ENCODE assay signal across 2 cellular contexts in the genomic region with DNA sequence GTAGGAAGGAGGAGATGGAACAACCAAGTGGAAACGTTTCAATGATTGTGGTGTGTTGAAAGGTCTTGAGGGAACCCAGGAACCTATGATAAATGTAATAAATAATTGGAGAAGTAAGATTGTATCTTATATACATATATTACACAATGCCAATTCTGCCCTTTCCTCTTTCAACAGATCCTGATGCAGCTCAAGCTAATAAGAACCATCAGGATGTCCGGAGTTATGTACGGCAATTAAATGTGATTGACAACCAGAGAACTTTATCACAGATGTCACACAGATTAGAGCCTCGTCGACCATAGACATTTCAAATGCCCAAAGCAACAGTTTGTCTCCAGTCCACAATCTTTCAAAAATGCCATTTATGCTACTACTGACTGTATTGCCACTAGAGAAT.
TF ChIP-seq lines count a peak whose summit lies in the region.

No MANE protein-coding gene starts in this region.

TF ChIP-seq in A549, 52 proteins besides CTCF, POLR2A, EP300 and RAD21 (continued from another document):
- TF ChIP-seq, protein P1, sequence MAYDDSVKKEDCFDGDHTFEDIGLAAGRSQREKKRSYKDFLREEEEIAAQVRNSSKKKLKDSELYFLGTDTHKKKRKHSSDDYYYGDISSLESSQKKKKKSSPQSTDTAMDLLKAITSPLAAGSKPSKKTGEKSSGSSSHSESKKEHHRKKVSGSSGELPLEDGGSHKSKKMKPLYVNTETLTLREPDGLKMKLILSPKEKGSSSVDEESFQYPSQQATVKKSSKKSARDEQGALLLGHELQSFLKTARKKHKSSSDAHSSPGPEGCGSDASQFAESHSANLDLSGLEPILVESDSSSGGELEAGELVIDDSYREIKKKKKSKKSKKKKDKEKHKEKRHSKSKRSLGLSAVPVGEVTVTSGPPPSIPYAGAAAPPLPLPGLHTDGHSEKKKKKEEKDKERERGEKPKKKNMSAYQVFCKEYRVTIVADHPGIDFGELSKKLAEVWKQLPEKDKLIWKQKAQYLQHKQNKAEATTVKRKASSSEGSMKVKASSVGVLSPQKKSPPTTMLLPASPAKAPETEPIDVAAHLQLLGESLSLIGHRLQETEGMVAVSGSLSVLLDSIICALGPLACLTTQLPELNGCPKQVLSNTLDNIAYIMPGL (CRISPR knock-in tag; IDR thresholded peaks at IDR 0.05; ENCODE audit: borderline replicate concordance) = no peak
- TF ChIP-seq NFE2L2 (conservative IDR thresholded peaks at IDR 0.05; ENCODE audit: low read length) = no peak
- TF ChIP-seq, protein P2, sequence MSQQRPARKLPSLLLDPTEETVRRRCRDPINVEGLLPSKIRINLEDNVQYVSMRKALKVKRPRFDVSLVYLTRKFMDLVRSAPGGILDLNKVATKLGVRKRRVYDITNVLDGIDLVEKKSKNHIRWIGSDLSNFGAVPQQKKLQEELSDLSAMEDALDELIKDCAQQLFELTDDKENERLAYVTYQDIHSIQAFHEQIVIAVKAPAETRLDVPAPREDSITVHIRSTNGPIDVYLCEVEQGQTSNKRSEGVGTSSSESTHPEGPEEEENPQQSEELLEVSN (IDR thresholded peaks at IDR 0.05; ENCODE audit: borderline replicate concordance, low read depth) = no peak
- TF ChIP-seq CBX2 (IDR thresholded peaks at IDR 0.05; ENCODE audit: borderline replicate concordance, low read depth) = no peak
- TF ChIP-seq JUNB (IDR thresholded peaks at IDR 0.05) = no peak
- no peak for TF ChIP-seq RNF2 (IDR thresholded peaks at IDR 0.05; ENCODE audit: borderline replicate concordance, low read depth)
- TF ChIP-seq PHF8 (IDR thresholded peaks at IDR 0.05; ENCODE audit: borderline replicate concordance, low read depth) = no peak
- no peak for TF ChIP-seq HEYL (CRISPR knock-in tag; IDR thresholded peaks at IDR 0.05)
- TF ChIP-seq, protein P3, sequence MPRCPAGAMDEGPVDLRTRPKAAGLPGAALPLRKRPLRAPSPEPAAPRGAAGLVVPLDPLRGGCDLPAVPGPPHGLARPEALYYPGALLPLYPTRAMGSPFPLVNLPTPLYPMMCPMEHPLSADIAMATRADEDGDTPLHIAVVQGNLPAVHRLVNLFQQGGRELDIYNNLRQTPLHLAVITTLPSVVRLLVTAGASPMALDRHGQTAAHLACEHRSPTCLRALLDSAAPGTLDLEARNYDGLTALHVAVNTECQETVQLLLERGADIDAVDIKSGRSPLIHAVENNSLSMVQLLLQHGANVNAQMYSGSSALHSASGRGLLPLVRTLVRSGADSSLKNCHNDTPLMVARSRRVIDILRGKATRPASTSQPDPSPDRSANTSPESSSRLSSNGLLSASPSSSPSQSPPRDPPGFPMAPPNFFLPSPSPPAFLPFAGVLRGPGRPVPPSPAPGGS (IDR thresholded peaks at IDR 0.05) = no peak
- TF ChIP-seq HOXB5 (CRISPR knock-in tag; IDR thresholded peaks at IDR 0.05) = no peak
- TF ChIP-seq ESRRA (IDR thresholded peaks at IDR 0.05; ENCODE audit: borderline replicate concordance, low read length) = no peak
- no peak for TF ChIP-seq TP53 (CRISPR knock-in tag; IDR thresholded peaks at IDR 0.05)
- TF ChIP-seq EHF (CRISPR knock-in tag; IDR thresholded peaks at IDR 0.05) = no peak
- TF ChIP-seq ZSCAN20 (CRISPR knock-in tag; IDR thresholded peaks at IDR 0.05) = no peak
- TF ChIP-seq CEBPB (IDR thresholded peaks at IDR 0.05) = no peak

TF ChIP-seq in K562, 482 proteins besides CTCF, POLR2A, EP300 and RAD21 (continued from another document):
- TF ChIP-seq, protein P4, sequence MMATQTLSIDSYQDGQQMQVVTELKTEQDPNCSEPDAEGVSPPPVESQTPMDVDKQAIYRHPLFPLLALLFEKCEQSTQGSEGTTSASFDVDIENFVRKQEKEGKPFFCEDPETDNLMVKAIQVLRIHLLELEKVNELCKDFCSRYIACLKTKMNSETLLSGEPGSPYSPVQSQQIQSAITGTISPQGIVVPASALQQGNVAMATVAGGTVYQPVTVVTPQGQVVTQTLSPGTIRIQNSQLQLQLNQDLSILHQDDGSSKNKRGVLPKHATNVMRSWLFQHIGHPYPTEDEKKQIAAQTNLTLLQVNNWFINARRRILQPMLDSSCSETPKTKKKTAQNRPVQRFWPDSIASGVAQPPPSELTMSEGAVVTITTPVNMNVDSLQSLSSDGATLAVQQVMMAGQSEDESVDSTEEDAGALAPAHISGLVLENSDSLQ (IDR thresholded peaks at IDR 0.05) = peak; percentile 66; the same call in 1 of the 2 replicates
- TF ChIP-seq ZNF12 (CRISPR knock-in tag; IDR thresholded peaks at IDR 0.05) = no peak
